Comparison of ENCODE assay signal across 24 cellular contexts in genomic region chr17:58533616-58534188, GRCh38. TPM values are rescaled to one million over a fixed set of nuclear protein-coding genes. Genes with fewer than 3 reads are reported as not detected.
DNase-seq lines count a peak whose midpoint lies in the region; FAIRE-seq and TF ChIP-seq lines count a peak whose summit lies in the region.
"Had no signal": no experiment of that assay in that cellular context is flagged by ENCODE, and none has a peak within 500 bp of the region (broad histone marks: within the 10 kb centered on the region; RNA-seq: fewer than 3 reads in every experiment).

No MANE protein-coding gene starts in this region.

- H3K4ac ChIP-seq in neuronal stem cell (ENCODE audit: low read length), result no peak overlapping the region

- no peak overlapping the region for H2BK120ac ChIP-seq in neuronal stem cell (ENCODE audit: low read depth, low read length)

- H3K4me2 ChIP-seq in astrocyte (ENCODE audit: low read length), result no peak overlapping the region
- H3K4me2 ChIP-seq in neuronal stem cell (ENCODE audit: insufficient read depth, low read length, poor library complexity, severe bottlenecking), result no peak overlapping the region

- no peak overlapping the region for H3K18ac ChIP-seq in neuronal stem cell (ENCODE audit: low read length)

- no peaks in the 10 kb centered on the region for H4K20me1 ChIP-seq in astrocyte (ENCODE audit: insufficient read depth, low read length)

- H4K91ac ChIP-seq in neuronal stem cell (ENCODE audit: low read depth, low read length, poor library complexity), result no peak overlapping the region

- no peak overlapping the region for H2BK12ac ChIP-seq in neuronal stem cell (ENCODE audit: low read length)

- no peaks in the 10 kb centered on the region for H3K79me2 ChIP-seq in astrocyte (ENCODE audit: insufficient read depth, low read length)

- no peak overlapping the region for H2AK5ac ChIP-seq in neuronal stem cell (ENCODE audit: low read depth, low read length)

- peaks cover 21% of the 10 kb centered on the region for H3K4me1 ChIP-seq in astrocyte (ENCODE audit: insufficient read depth, low read length)
- H3K4me1 ChIP-seq in neuronal stem cell (ENCODE audit: control insufficient read depth in 2 of 2, insufficient read depth in 1 of 2, low read depth in 1 of 2, low read length in 2 of 2), result peaks cover 10 to 15% of the 10 kb centered on the region in 2 donors

- H3K27ac Mint-ChIP-seq in CD14-positive monocyte (peak overlapping the region in 6 of 7 donors; percentile 93 to 98 (median 96)), astrocyte (ENCODE audit: unreplicated experiment) (no peak overlapping the region), progenitor cell of endocrine pancreas (no peak overlapping the region)
- H3K27ac Mint-ChIP-seq: activated CD4-positive, alpha-beta T cell treated with anti-CD3 and anti-CD28 coated beads, Interleukin-2, amount 10 ng/mL, durations not matched to agents 7 days and 5 days; activated T-cell treated with anti-CD3 and anti-CD28 coated beads, Interleukin-2, amount 50 U/mL, for 24 hours; stimulated activated naive CD8-positive, alpha-beta T cell treated with anti-CD3 and anti-CD28 coated beads, Interleukin-15, Interleukin-2, amounts not matched to agents 100 ng/mL and 50 ng/mL, for 24 hours had no signal

- no peaks in the 10 kb centered on the region for H3K79me1 ChIP-seq in neuronal stem cell (ENCODE audit: low read depth, low read length)

- H3K9ac ChIP-seq in astrocyte (ENCODE audit: low read length), result no peak overlapping the region
- H3K9ac ChIP-seq in neuronal stem cell (ENCODE audit: low read depth, low read length, poor library complexity), result no peak overlapping the region
- H3K9ac ChIP-seq: GM23248 had no signal

- no peak overlapping the region for H3K23ac ChIP-seq in neuronal stem cell (ENCODE audit: low read depth, low read length, poor library complexity)

- H2BK5ac ChIP-seq in neuronal stem cell (ENCODE audit: low read length), result no peak overlapping the region

- H3K9me3 ChIP-seq in astrocyte (ENCODE audit: insufficient read depth, low read depth, low read length) (no peaks in the 10 kb centered on the region), neuronal stem cell (replicated peaks in 1 of 2; ENCODE audit: control insufficient read depth in 2 of 2, insufficient read depth in 1 of 2, low read depth in 1 of 2, low read length in 2 of 2) (no peaks in the 10 kb centered on the region)
- H3K9me3 ChIP-seq: lower lobe of right lung, tibial nerve had no signal

- H3K4me3 Mint-ChIP-seq in CD14-positive monocyte (peak overlapping the region in 1 of 2 donors; percentile 48), astrocyte (ENCODE audit: unreplicated experiment) (peak overlapping the region; percentile 21), progenitor cell of endocrine pancreas (ENCODE audit: low read depth) (no peak overlapping the region)
- H3K4me3 Mint-ChIP-seq: activated CD4-positive, alpha-beta T cell treated with anti-CD3 and anti-CD28 coated beads, Interleukin-2, amount 10 ng/mL, durations not matched to agents 7 days and 5 days; activated T-cell treated with anti-CD3 and anti-CD28 coated beads, Interleukin-2, amount 50 U/mL, for 24 hours; stimulated activated naive CD8-positive, alpha-beta T cell treated with anti-CD3 and anti-CD28 coated beads, Interleukin-15, Interleukin-2, amounts not matched to agents 100 ng/mL and 50 ng/mL, for 24 hours had no signal

- H3K36me3 Mint-ChIP-seq in CD14-positive monocyte (peaks cover 2 to 14% of the 10 kb centered on the region in 2 donors), astrocyte (ENCODE audit: low read depth, unreplicated experiment) (no peaks in the 10 kb centered on the region), progenitor cell of endocrine pancreas (ENCODE audit: insufficient read depth) (no peaks in the 10 kb centered on the region)

- no peak overlapping the region for H3K4me3 ChIP-seq in astrocyte (ENCODE audit: insufficient read depth, low read depth, low read length)
- H3K4me3 ChIP-seq in neuronal stem cell (ENCODE audit: low read length in 2 of 2), result no peak overlapping the region
- no peak overlapping the region for H3K4me3 ChIP-seq in H7 (ENCODE audit: insufficient read depth, low read depth, low read length)
- H3K4me3 ChIP-seq: GM23248, K562, lower lobe of right lung, skin epidermis, tibial nerve had no signal

- no peak for FAIRE-seq in astrocyte (lab: Jason Lieb, UNC)
- FAIRE-seq: K562 had no signal

- H4K8ac ChIP-seq in neuronal stem cell (ENCODE audit: low read depth, low read length), result no peak overlapping the region

- H3K4me1 Mint-ChIP-seq in CD14-positive monocyte (peaks cover 49% of the 10 kb centered on the region), astrocyte (ENCODE audit: low read depth, unreplicated experiment) (peaks cover 21% of the 10 kb centered on the region), progenitor cell of endocrine pancreas (ENCODE audit: low read depth) (no peaks in the 10 kb centered on the region)
- H3K4me1 Mint-ChIP-seq: activated CD4-positive, alpha-beta T cell treated with anti-CD3 and anti-CD28 coated beads, Interleukin-2, amount 10 ng/mL, durations not matched to agents 7 days and 5 days had no signal

- H3K36me3 ChIP-seq in astrocyte (ENCODE audit: insufficient read depth, low read length) (no peaks in the 10 kb centered on the region), neuronal stem cell (replicated peaks in 1 of 2; ENCODE audit: control insufficient read depth in 2 of 2, insufficient read depth in 2 of 2, low read length in 2 of 2) (no peaks in the 10 kb centered on the region), H7 (replicated peaks; ENCODE audit: control insufficient read depth, insufficient read depth, low read length) (no peaks in the 10 kb centered on the region)
- H3K36me3 ChIP-seq: lower lobe of right lung, tibial nerve had no signal

- TF ChIP-seq CTCF in CD14-positive monocyte (IDR thresholded peaks at IDR 0.05), result no peak
- no peak for TF ChIP-seq CTCF in astrocyte (IDR thresholded peaks at IDR 0.05; ENCODE audit: insufficient read depth, low read depth, low read length)
- TF ChIP-seq CTCF in progenitor cell of endocrine pancreas (IDR thresholded peaks at IDR 0.05; ENCODE audit: unreplicated experiment), result no peak

- peaks cover 19% of the 10 kb centered on the region for H3K27me3 ChIP-seq in astrocyte (ENCODE audit: insufficient read depth, low read length)
- peaks cover 0 to 80% (median 2%) of the 10 kb centered on the region in 3 experiments for H3K27me3 ChIP-seq in neuronal stem cell (ENCODE audit: control insufficient read depth in 3 of 3, insufficient read depth in 3 of 3, low read depth in 1 of 3, low read length in 3 of 3)
- peaks cover 11% of the 10 kb centered on the region for H3K27me3 ChIP-seq in H7 (ENCODE audit: control insufficient read depth, insufficient read depth, low read length)

- intact Hi-C loops in CD14-positive monocyte (cut with micrococcal nuclease), result no loop called here

- WGBS in neuronal stem cell (ENCODE audit: extremely low coverage in 2 of 2, insufficient read length in 2 of 2, insufficient replicate concordance in 1 of 2), 2 donors, result no CpG with 5 or more reads among the region's 5 CpGs

- H2BK15ac ChIP-seq in neuronal stem cell (ENCODE audit: low read length), result no peak overlapping the region

- H3K27me3 Mint-ChIP-seq in CD14-positive monocyte (ENCODE audit: low read depth in 3 of 3) (peaks cover 34 to 44% (median 37%) of the 10 kb centered on the region in 3 donors), astrocyte (ENCODE audit: low read depth, unreplicated experiment) (peaks cover 39% of the 10 kb centered on the region), progenitor cell of endocrine pancreas (peaks cover 70% of the 10 kb centered on the region)

- DNase-seq in CD14-positive monocyte (ENCODE audit: low spot score) (no peak), astrocyte (ENCODE audit: low read depth) (no peak), inferior parietal cortex (ENCODE audit: extremely low spot score) (peak; percentile 55), pons (ENCODE audit: low spot score) (peak; percentile 89), neuronal stem cell (ENCODE audit: low spot score) (no peak), progenitor cell of endocrine pancreas (ENCODE audit: low spot score, unreplicated experiment) (no peak), H7 (no peak)
- DNase-seq: activated CD4-positive, alpha-beta T cell treated with anti-CD3 and anti-CD28 coated beads, Interleukin-2, amount 10 ng/mL, durations not matched to agents 7 days and 5 days; activated gamma-delta T cell; activated T-cell treated with anti-CD3 and anti-CD28 coated beads, Interleukin-2, amount 50 U/mL, for 24 hours; DND-41; GM23248; lower lobe of right lung; NCI-H1105; NCI-H1930; NCI-H524; occipital lobe had no signal

- H2AFZ ChIP-seq in astrocyte (ENCODE audit: low read depth, low read length) (no peak overlapping the region), neuronal stem cell (ENCODE audit: low read length) (no peak overlapping the region)
- H2AFZ ChIP-seq: GM23248 had no signal

- H3K9me3 Mint-ChIP-seq in CD14-positive monocyte (peaks cover 0 to 2% (median 0%) of the 10 kb centered on the region in 7 donors), astrocyte (ENCODE audit: unreplicated experiment) (no peaks in the 10 kb centered on the region), progenitor cell of endocrine pancreas (ENCODE audit: low read depth) (no peaks in the 10 kb centered on the region)
- H3K9me3 Mint-ChIP-seq: activated CD4-positive, alpha-beta T cell treated with anti-CD3 and anti-CD28 coated beads, Interleukin-2, amount 10 ng/mL, durations not matched to agents 7 days and 5 days; activated T-cell treated with anti-CD3 and anti-CD28 coated beads, Interleukin-2, amount 50 U/mL, for 24 hours; stimulated activated naive CD8-positive, alpha-beta T cell treated with anti-CD3 and anti-CD28 coated beads, Interleukin-15, Interleukin-2, amounts not matched to agents 100 ng/mL and 50 ng/mL, for 24 hours had no signal

- H3K27ac ChIP-seq in astrocyte (ENCODE audit: low read depth, low read length), result no peak overlapping the region
- H3K27ac ChIP-seq in neuronal stem cell (replicated peaks; ENCODE audit: low read length), result no peak overlapping the region
- H3K27ac ChIP-seq: GM23248, lower lobe of right lung, skin epidermis, tibial nerve, VCaP had no signal

- no peak overlapping the region for H3K14ac ChIP-seq in neuronal stem cell (ENCODE audit: low read length)

RNA-seq across cellular contexts. Expression of gene MTMR4, which starts 19.3 kb away (rescaled TPM):
- 1 to 10 TPM; 7.2 to 8.4 TPM for polyA plus RNA-seq in CD14-positive monocyte
- total RNA-seq in astrocyte (13.9 and 17.6 TPM in 2 replicates), progenitor cell of endocrine pancreas (89.3 and 91.9 TPM in 2 replicates)
- 18.5 TPM for polyA plus RNA-seq in neuronal stem cell (2013, experiment 1 of 2)
- polyA plus RNA-seq in neuronal stem cell (2013, experiment 2 of 2), result 19.4 TPM
- total RNA-seq in H7 (2014; rRNA removed; shearing (Covaris generic)), result 22.6 and 32.3 TPM in 2 replicates

RNA-seq across cellular contexts. Expression of gene HSF5, which starts 45.5 kb away (rescaled TPM):
- polyA plus RNA-seq in CD14-positive monocyte, result under 1 TPM in 1 of 2 donors, not detected in 1; 0.07 TPM
- total RNA-seq in astrocyte, result not detected in 2 replicates
- polyA plus RNA-seq in neuronal stem cell (2013, experiment 1 of 2), result not detected
- not detected for polyA plus RNA-seq in neuronal stem cell (2013, experiment 2 of 2)
- total RNA-seq in progenitor cell of endocrine pancreas, result 0.11 and 0.12 TPM in 2 replicates
- total RNA-seq in H7 (2014; rRNA removed; shearing (Covaris generic)), result not detected in 2 replicates
- total RNA-seq: GM23248, HT-29, K562, MCF 10A had no signal
- polyA plus RNA-seq: GM23248 had no signal

Comparison
In these comparisons a context has a peak if more than half of its experiments do, and no peak if none do; other contexts are left out.
1. DNase-seq: peak in inferior parietal cortex (single experiment) and pons (single experiment); none in CD14-positive monocyte (single experiment), astrocyte (single experiment), neuronal stem cell (single experiment), progenitor cell of endocrine pancreas (single experiment) and H7 (single experiment).
2. H3K27ac Mint-ChIP-seq: peak in CD14-positive monocyte (6 of 7); none in astrocyte (single experiment) and progenitor cell of endocrine pancreas (single experiment).